Comparison of ENCODE assay signal across 8 cellular contexts in the genomic region with DNA sequence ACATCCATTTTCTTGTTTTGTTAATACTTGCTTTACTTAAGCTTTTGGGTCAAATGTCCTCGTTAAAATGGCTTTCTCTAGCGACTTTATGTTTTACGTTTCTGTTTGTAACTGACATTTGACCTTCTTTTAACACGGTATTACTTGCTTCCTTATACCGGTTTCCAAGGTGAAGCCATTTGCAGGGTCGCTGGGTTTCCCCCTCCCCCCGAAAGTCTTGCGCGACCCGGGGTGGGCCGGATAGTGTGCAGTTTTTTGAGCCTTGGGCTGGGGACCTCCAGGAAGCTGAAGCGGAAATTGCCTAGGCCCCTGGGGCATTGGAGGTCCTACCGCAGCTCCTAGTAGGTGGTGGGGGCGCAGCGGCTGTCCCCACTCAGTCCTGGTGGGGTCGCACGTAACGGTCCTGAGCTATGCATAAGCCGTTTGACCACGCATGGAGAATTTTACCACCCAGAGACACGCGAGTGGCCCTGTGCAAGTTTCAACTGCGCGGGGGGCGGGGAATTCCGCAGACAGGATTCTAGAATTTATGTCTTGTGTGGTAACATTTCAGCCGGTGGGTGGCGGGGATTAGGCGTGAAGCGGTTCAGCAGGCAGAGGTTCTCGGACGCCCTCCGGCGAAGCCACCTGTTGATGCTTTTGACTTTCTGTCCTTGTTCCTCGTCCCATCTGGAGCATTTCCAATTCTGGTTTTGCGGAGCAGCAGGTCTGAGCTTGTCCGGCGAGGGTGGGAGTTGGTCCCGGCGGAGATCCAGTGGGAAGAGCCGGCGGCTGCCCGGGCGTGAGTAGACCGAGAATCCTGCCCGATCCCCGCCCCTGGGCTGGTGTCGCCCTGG. TPM values are rescaled to one million over a fixed set of nuclear protein-coding genes. Genes with fewer than 3 reads are reported as not detected.
DNase-seq lines count a peak whose midpoint lies in the region; ATAC-seq, FAIRE-seq and TF ChIP-seq lines count a peak whose summit lies in the region.

No MANE protein-coding gene starts in this region.

- POLR2A ChIA-PET in HepG2 (lab: Yijun Ruan, JAX) = interaction anchor here (0.9 to 5.8 kb wide), 17 partner anchors 11 to 254 kb away, joined by 3 to 75 read pairs (median 10); a partner anchor contains a TSS

- H4K20me1 ChIP-seq in HepG2 (ENCODE audit: insufficient read depth, low read length) = peaks cover 14% of the 10 kb centered on the region

- 1% methylated on average over 28 of the region's 48 CpGs for WGBS in HepG2 (ENCODE audit: low lambda C conversion rate)

- DNase-seq in GM18507 (ENCODE audit: extremely low spot score, insufficient read length, low read depth) = no peak
- peak; percentile 79 for DNase-seq in NCI-H2227 (lab: John Stamatoyannopoulos, UW; ENCODE audit: unreplicated experiment)
- peak; percentile 92 for DNase-seq in activated CD4-positive, alpha-beta T cell treated with anti-CD3 and anti-CD28 coated beads for 48 hours
- peak; percentile 87 for DNase-seq in coronary artery (ENCODE audit: low spot score)
- peak; percentile 88 for DNase-seq in HepG2 (ENCODE audit: low spot score)
- DNase-seq in stimulated activated CD4-positive, alpha-beta T cell treated with anti-CD3 and anti-CD28 coated beads, TNF-alpha, amount 100 ng/mL, for 1 hour (ENCODE audit: low read depth in 3 of 3, low spot score in 1 of 3) = peak; percentile 64 to 75 (median 64)

- ATAC-seq in HG02973 (IDR thresholded peaks at IDR 0.05; ENCODE audit: unreplicated experiment) (peak; percentile 42), HepG2 (peak; percentile 47)

- FAIRE-seq in GM18507 (lab: Jason Lieb, UNC) = peak; percentile 90
- FAIRE-seq in HepG2 (lab: Jason Lieb, UNC) = peak; percentile 58

- TF ChIP-seq POLR2A in HepG2 (IDR thresholded peaks at IDR 0.05; ENCODE audit: insufficient read depth in 1 of 2, low read depth in 2 of 2, low read length in 2 of 2) = peak; percentile 61 to 68

- H2AFZ ChIP-seq in ACC112 (ENCODE audit: low read length, unreplicated experiment) (no peak overlapping the region), HepG2 (ENCODE audit: low read length) (no peak overlapping the region)

- TF ChIP-seq RAD21 in HepG2 (CRISPR knock-in tag; IDR thresholded peaks at IDR 0.05) = peak; percentile 68

- no peak; a peak in 1 of 4 replicates for TF ChIP-seq EP300 in HepG2 (IDR thresholded peaks at IDR 0.05; ENCODE audit: low read depth in 2 of 2, low read length in 2 of 2)
- TF ChIP-seq EP300 in HepG2 (CRISPR knock-in tag; IDR thresholded peaks at IDR 0.05; ENCODE audit: borderline replicate concordance) = peak; percentile 25; the same call in 1 of the 2 replicates

- CTCF ChIA-PET in HepG2 (lab: Yijun Ruan, JAX; ENCODE audit: low intra/inter-chr PET ratio, low total read pairs) = interaction anchor here (1.5 to 1.7 kb wide), 2 partner anchors 40 to 48 kb away, joined by 3 to 9 read pairs; no protein-coding TSS in a partner anchor

- in situ Hi-C loops in HepG2 (cut with HindIII; ENCODE audit: extremely low pct_ligation_motif_present, low pct_unique_long_range_greater_than_20kb) = loop anchor here (5.0 kb wide), 1 partner anchor 46 kb away; a partner anchor contains a TSS

- H3K4me1 ChIP-seq in ACC112 (ENCODE audit: control insufficient read depth, insufficient read depth, low read length, unreplicated experiment) (peaks cover 40% of the 10 kb centered on the region), HepG2 (ENCODE audit: insufficient read depth, low read length) (peaks cover 68% of the 10 kb centered on the region)

- BruUV-seq in HepG2 (replicated peaks; lab: Mats Ljungman, UMichigan) = no TSS peak

- peak overlapping the region; percentile 97 for H3K4me2 ChIP-seq in HepG2 (ENCODE audit: low read depth, low read length)

- H3K4me3 ChIP-seq in ACC112 (ENCODE audit: low read depth, low read length) = peak overlapping the region; percentile 97
- peak overlapping the region; percentile 86 for H3K4me3 ChIP-seq in coronary artery
- peak overlapping the region; percentile 86 to 90 (median 86) for H3K4me3 ChIP-seq in HepG2 (replicated peaks in 1 of 3; ENCODE audit: insufficient read depth in 1 of 3, low read depth in 2 of 3, low read length in 3 of 3)

- intact Hi-C loops in HepG2 (cut with micrococcal nuclease; ENCODE audit: unreplicated experiment) = loop anchor here (1.0 to 5.0 kb wide), 2 partner anchors 40 to 231 kb away; a partner anchor contains a TSS

- no peaks in the 10 kb centered on the region for H3K27me3 ChIP-seq in ACC112 (ENCODE audit: insufficient read depth, low read length)
- no peaks in the 10 kb centered on the region; a peak in 2 of 5 replicates for H3K27me3 ChIP-seq in HepG2 (ENCODE audit: control insufficient read depth in 1 of 2, insufficient read depth in 2 of 2, low read length in 2 of 2)

- TF ChIP-seq CTCF in coronary artery (IDR thresholded peaks at IDR 0.05) (peak; percentile 29), HepG2 (CRISPR knock-in tag; IDR thresholded peaks at IDR 0.05) (peak; percentile 78)

- H3K79me2 ChIP-seq in ACC112 (ENCODE audit: control insufficient read depth, insufficient read depth, low read length, unreplicated experiment) (peaks cover 69% of the 10 kb centered on the region), HepG2 (ENCODE audit: insufficient read depth, low read length) (peaks cover 65% of the 10 kb centered on the region)

- no peaks in the 10 kb centered on the region for H3K9me3 ChIP-seq in HepG2 (ENCODE audit: low read length)

- H3K9ac ChIP-seq in HepG2 (ENCODE audit: insufficient read depth, low read depth, low read length) = peak overlapping the region; percentile 94

- H3K27ac ChIP-seq in ACC112 (ENCODE audit: low read depth, low read length) (peak overlapping the region; percentile 99), coronary artery (peak overlapping the region; percentile 93 to 98), HepG2 (ENCODE audit: extremely low read length, insufficient read depth, low read length) (peak overlapping the region; percentile 91)

- H3K36me3 ChIP-seq in ACC112 (ENCODE audit: insufficient read depth, low read length) (peaks cover 10% of the 10 kb centered on the region; the same call in 1 of the 2 replicates), HepG2 (replicated peaks in 1 of 2; ENCODE audit: control insufficient read depth in 1 of 2, insufficient read depth in 2 of 2, low read length in 2 of 2) (peaks cover 0 to 5% of the 10 kb centered on the region in 2 experiments; a peak in 2 of 5 replicates)

RNA-seq across cellular contexts. Expression of a gene that starts 2.4 kb away (rescaled TPM):
- total RNA-seq in HepG2 (2016; rRNA removed; fragmentation: Illumina TruSeq; extraction: Trizol) = 92.1 and 109 TPM in 2 replicates
- total RNA-seq in HepG2 (2016; cell fraction: cytosol; rRNA removed; fragmentation: Illumina TruSeq; extraction: Trizol; ENCODE audit: low read depth) = 30.7 and 32.1 TPM in 2 replicates
- 93.7 and 102 TPM in 2 replicates for total RNA-seq in HepG2 (2016; cell fraction: insoluble cytoplasmic fraction; rRNA removed; fragmentation: Illumina TruSeq; extraction: Trizol)
- total RNA-seq in HepG2 (2016; cell fraction: membrane; rRNA removed; fragmentation: Illumina TruSeq; extraction: Trizol) = 40.1 and 45.4 TPM in 2 replicates
- total RNA-seq in HepG2 (2016; cell fraction: nucleus; rRNA removed; fragmentation: Illumina TruSeq; extraction: Trizol) = 117 and 122 TPM in 2 replicates
- polyA plus RNA-seq in HepG2 (2011; rRNA removed) = 37.3 and 43.8 TPM in 2 replicates
- polyA plus RNA-seq in HepG2 (2011; cell fraction: cytosol; rRNA removed) = 20.7 and 26.9 TPM in 2 replicates
- polyA plus RNA-seq in HepG2 (2011; cell fraction: nucleus; rRNA removed) = 67.5 and 77.8 TPM in 2 replicates
- 46.4 and 55.2 TPM in 2 replicates for polyA plus RNA-seq in HepG2 (2012)
- polyA plus RNA-seq in HepG2 (2016; cell fraction: cytosol; fragmentation: Illumina TruSeq; extraction: Trizol; ENCODE audit: low read depth) = 12.3 and 18.6 TPM in 2 replicates
- polyA plus RNA-seq in HepG2 (2016; cell fraction: insoluble cytoplasmic fraction; fragmentation: Illumina TruSeq; extraction: Trizol; ENCODE audit: low read depth) = 85.8 and 89.0 TPM in 2 replicates
- 27.6 and 32.5 TPM in 2 replicates for polyA plus RNA-seq in HepG2 (2016; cell fraction: membrane; fragmentation: Illumina TruSeq; extraction: Trizol; ENCODE audit: low read depth)
- polyA plus RNA-seq in HepG2 (2016; cell fraction: nucleus; fragmentation: Illumina TruSeq; extraction: Trizol; ENCODE audit: insufficient read depth, low read depth) = 97.6 and 113 TPM in 2 replicates
- polyA minus RNA-seq in HepG2 (2011; rRNA and poly(A)+ RNA removed; ENCODE audit: low replicate concordance) = 26.0 and 106 TPM in 2 replicates
- polyA minus RNA-seq in HepG2 (2011; cell fraction: cytosol; rRNA and poly(A)+ RNA removed) = 21.5 and 23.9 TPM in 2 replicates
- 213 and 290 TPM in 2 replicates for polyA minus RNA-seq in HepG2 (2011; cell fraction: nucleus; rRNA and poly(A)+ RNA removed)

RNA-seq across cellular contexts. Expression of a gene that starts 46.5 kb away (rescaled TPM):
- total RNA-seq in HepG2 (2016; rRNA removed; fragmentation: Illumina TruSeq; extraction: Trizol) = 159 and 209 TPM in 2 replicates
- total RNA-seq in HepG2 (2016; cell fraction: cytosol; rRNA removed; fragmentation: Illumina TruSeq; extraction: Trizol; ENCODE audit: low read depth) = 56.0 and 58.0 TPM in 2 replicates
- total RNA-seq in HepG2 (2016; cell fraction: insoluble cytoplasmic fraction; rRNA removed; fragmentation: Illumina TruSeq; extraction: Trizol) = 164 and 215 TPM in 2 replicates
- total RNA-seq in HepG2 (2016; cell fraction: membrane; rRNA removed; fragmentation: Illumina TruSeq; extraction: Trizol) = 60.5 and 64.6 TPM in 2 replicates
- 55.8 and 67.5 TPM in 2 replicates for total RNA-seq in HepG2 (2016; cell fraction: nucleus; rRNA removed; fragmentation: Illumina TruSeq; extraction: Trizol)
- 34.2 and 50.7 TPM in 2 replicates for polyA plus RNA-seq in HepG2 (2011; rRNA removed)
- 25.8 and 33.0 TPM in 2 replicates for polyA plus RNA-seq in HepG2 (2011; cell fraction: cytosol; rRNA removed)
- polyA plus RNA-seq in HepG2 (2011; cell fraction: nucleus; rRNA removed) = 5.1 and 8.3 TPM in 2 replicates
- 55.8 and 87.1 TPM in 2 replicates for polyA plus RNA-seq in HepG2 (2012)
- polyA plus RNA-seq in HepG2 (2016; cell fraction: cytosol; fragmentation: Illumina TruSeq; extraction: Trizol; ENCODE audit: low read depth) = 51.9 and 59.2 TPM in 2 replicates
- 176 and 191 TPM in 2 replicates for polyA plus RNA-seq in HepG2 (2016; cell fraction: insoluble cytoplasmic fraction; fragmentation: Illumina TruSeq; extraction: Trizol; ENCODE audit: low read depth)
- polyA plus RNA-seq in HepG2 (2016; cell fraction: membrane; fragmentation: Illumina TruSeq; extraction: Trizol; ENCODE audit: low read depth) = 52.6 and 60.1 TPM in 2 replicates
- 76.4 and 93.0 TPM in 2 replicates for polyA plus RNA-seq in HepG2 (2016; cell fraction: nucleus; fragmentation: Illumina TruSeq; extraction: Trizol; ENCODE audit: insufficient read depth, low read depth)
- 3.1 and 3.5 TPM in 2 replicates for polyA minus RNA-seq in HepG2 (2011; rRNA and poly(A)+ RNA removed; ENCODE audit: low replicate concordance)
- polyA minus RNA-seq in HepG2 (2011; cell fraction: cytosol; rRNA and poly(A)+ RNA removed) = 7.5 and 14.3 TPM in 2 replicates
- polyA minus RNA-seq in HepG2 (2011; cell fraction: nucleus; rRNA and poly(A)+ RNA removed) = 5.8 and 7.6 TPM in 2 replicates

RNA-seq across cellular contexts. Expression of a gene that starts 46.9 kb away (rescaled TPM):
- total RNA-seq in HepG2 (2016; rRNA removed; fragmentation: Illumina TruSeq; extraction: Trizol) = 13.9 and 21.5 TPM in 2 replicates
- total RNA-seq in HepG2 (2016; cell fraction: cytosol; rRNA removed; fragmentation: Illumina TruSeq; extraction: Trizol; ENCODE audit: low read depth) = 10.8 and 15.2 TPM in 2 replicates
- 12.3 and 19.7 TPM in 2 replicates for total RNA-seq in HepG2 (2016; cell fraction: insoluble cytoplasmic fraction; rRNA removed; fragmentation: Illumina TruSeq; extraction: Trizol)
- total RNA-seq in HepG2 (2016; cell fraction: membrane; rRNA removed; fragmentation: Illumina TruSeq; extraction: Trizol) = 6.7 and 8.6 TPM in 2 replicates
- 21.7 and 22.1 TPM in 2 replicates for total RNA-seq in HepG2 (2016; cell fraction: nucleus; rRNA removed; fragmentation: Illumina TruSeq; extraction: Trizol)
- polyA plus RNA-seq in HepG2 (2011; rRNA removed) = 4.2 and 4.7 TPM in 2 replicates
- 1.4 and 1.9 TPM in 2 replicates for polyA plus RNA-seq in HepG2 (2011; cell fraction: cytosol; rRNA removed)
- 5.6 and 7.8 TPM in 2 replicates for polyA plus RNA-seq in HepG2 (2011; cell fraction: nucleus; rRNA removed)
- 4.6 and 5.7 TPM in 2 replicates for polyA plus RNA-seq in HepG2 (2012)
- polyA plus RNA-seq in HepG2 (2016; cell fraction: cytosol; fragmentation: Illumina TruSeq; extraction: Trizol; ENCODE audit: low read depth) = 0.23 and 0.41 TPM in 2 replicates
- polyA plus RNA-seq in HepG2 (2016; cell fraction: insoluble cytoplasmic fraction; fragmentation: Illumina TruSeq; extraction: Trizol; ENCODE audit: low read depth) = 6.3 and 6.9 TPM in 2 replicates
- 1.8 TPM in 2 replicates for polyA plus RNA-seq in HepG2 (2016; cell fraction: membrane; fragmentation: Illumina TruSeq; extraction: Trizol; ENCODE audit: low read depth)
- polyA plus RNA-seq in HepG2 (2016; cell fraction: nucleus; fragmentation: Illumina TruSeq; extraction: Trizol; ENCODE audit: insufficient read depth, low read depth) = 14.7 and 15.8 TPM in 2 replicates
- polyA minus RNA-seq in HepG2 (2011; rRNA and poly(A)+ RNA removed; ENCODE audit: low replicate concordance) = 7.4 and 8.7 TPM in 2 replicates
- polyA minus RNA-seq in HepG2 (2011; cell fraction: cytosol; rRNA and poly(A)+ RNA removed) = 4.7 and 4.9 TPM in 2 replicates
- polyA minus RNA-seq in HepG2 (2011; cell fraction: nucleus; rRNA and poly(A)+ RNA removed) = 58.8 and 59.6 TPM in 2 replicates
